ENCODE assay signal across 8 cellular contexts in the genomic region with DNA sequence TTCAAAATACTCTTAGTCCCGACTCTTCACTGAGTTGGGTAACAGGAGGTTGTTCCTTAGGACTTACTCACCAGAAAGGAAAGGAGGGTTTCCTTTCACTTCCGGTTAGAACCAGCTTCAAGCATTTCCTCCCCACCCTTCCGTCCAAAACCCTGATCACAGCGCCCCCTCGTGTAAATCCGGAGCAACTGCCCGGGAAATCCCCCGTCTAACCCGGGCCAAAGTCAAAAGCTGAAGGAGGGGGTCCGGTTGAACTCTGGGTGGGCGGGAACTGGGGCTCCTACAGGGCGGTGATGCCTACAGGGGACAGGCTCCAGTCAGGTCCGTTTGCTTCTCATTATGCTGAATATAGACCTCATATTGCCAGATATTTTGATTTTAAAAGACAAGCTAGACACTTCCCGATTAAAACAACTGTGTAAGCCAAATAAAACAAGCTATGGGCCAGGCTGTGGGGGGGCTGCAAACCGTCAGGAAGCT. TPM values are rescaled to one million over a fixed set of nuclear protein-coding genes. Genes with fewer than 3 reads are reported as not detected.
A peak's percentile ranks its signal among the peaks of the same experiment; 100 is the strongest.
DNase-seq lines count a peak whose midpoint lies in the region; ATAC-seq and TF ChIP-seq lines count a peak whose summit lies in the region.

No MANE protein-coding gene starts in this region.

- H4K5ac ChIP-seq in IMR-90 (ENCODE audit: low read depth, low read length), result peak overlapping the region; percentile 67

- no peak for TF ChIP-seq POLR2A in IMR-90 (IDR thresholded peaks at IDR 0.05; ENCODE audit: low read depth, low read length)

- H3K79me2 ChIP-seq in neural cell (replicated peaks; ENCODE audit: insufficient read depth, low read length), result no peaks in the 10 kb centered on the region

- peaks cover 5% of the 10 kb centered on the region for H3K4me1 ChIP-seq in IMR-90 (ENCODE audit: control insufficient read depth, insufficient read depth, low read length)
- H3K4me1 ChIP-seq in Panc1 (ENCODE audit: control insufficient read depth, insufficient read depth, low read length), result peaks cover 15% of the 10 kb centered on the region; the same call in 1 of the 2 replicates

- H3K14ac ChIP-seq in IMR-90 (replicated peaks; ENCODE audit: low read depth, low read length), result no peak overlapping the region

- H3K9me2 ChIP-seq in neural cell (ENCODE audit: insufficient read depth, low read length), result no peaks in the 10 kb centered on the region

- 0 out of 3 replicates have a peak overlapping the region, but pooled peaks have one; percentile 34 for H2BK15ac ChIP-seq in IMR-90 (ENCODE audit: low read depth, low read length)

- H4K20me1 ChIP-seq in IMR-90 (ENCODE audit: insufficient read depth, low read length) (no peaks in the 10 kb centered on the region), neural cell (ENCODE audit: insufficient read depth) (no peaks in the 10 kb centered on the region)

- H3K27me3 ChIP-seq in IMR-90 (ENCODE audit: control insufficient read depth, insufficient read depth, low read length), result no peaks in the 10 kb centered on the region
- no peaks in the 10 kb centered on the region for H3K27me3 ChIP-seq in Panc1 (ENCODE audit: control insufficient read depth, insufficient read depth, low read length)
- H3K27me3 ChIP-seq in neural cell (ENCODE audit: insufficient read depth, low read depth, low read length), result no peaks in the 10 kb centered on the region

- H3K9ac ChIP-seq in IMR-90 (ENCODE audit: low read depth, low read length), result no peak overlapping the region
- no peak overlapping the region for H3K9ac ChIP-seq in neural cell (ENCODE audit: low read length)

- peak overlapping the region; percentile 48; the same call in 1 of the 2 replicates for H4K91ac ChIP-seq in IMR-90 (ENCODE audit: insufficient read depth, low read depth, low read length)

- no peaks in the 10 kb centered on the region for H3K36me3 Mint-ChIP-seq in activated T-cell treated with anti-CD3 and anti-CD28 coated beads, Interleukin-2, amount 50 U/mL, for 24 hours (ENCODE audit: low read depth)

- peak overlapping the region; percentile 68 for H3K4me2 ChIP-seq in IMR-90 (ENCODE audit: low read depth, low read length)
- no peak overlapping the region for H3K4me2 ChIP-seq in neural cell (ENCODE audit: low read length)

- no peak overlapping the region for H3K27ac Mint-ChIP-seq in activated T-cell treated with anti-CD3 and anti-CD28 coated beads, Interleukin-2, amount 50 U/mL, for 24 hours

- TF ChIP-seq RAD21 in IMR-90 (IDR thresholded peaks at IDR 0.05; ENCODE audit: low read length) (peak; percentile 49), neural cell (conservative IDR thresholded peaks at IDR 0.05) (peak; percentile 48)

- H3F3A ChIP-seq in neural cell (ENCODE audit: insufficient read depth, low read length, poor library complexity, severe bottlenecking), result no peaks in the 10 kb centered on the region

- peak; percentile 71 for TF ChIP-seq CTCF in IMR-90 (conservative IDR thresholded peaks at IDR 0.05; ENCODE audit: low read depth, low read length)
- TF ChIP-seq CTCF in Panc1 (IDR thresholded peaks at IDR 0.05), result peak; percentile 88
- TF ChIP-seq CTCF in fibroblast of mammary gland (conservative IDR thresholded peaks at IDR 0.05; ENCODE audit: control insufficient read depth, insufficient read depth, low read depth, low read length), result peak; percentile 91
- peak; percentile 55 for TF ChIP-seq CTCF in neural cell (IDR thresholded peaks at IDR 0.05; ENCODE audit: poor library complexity, severe bottlenecking)

- H3K36me3 ChIP-seq in IMR-90 (ENCODE audit: control insufficient read depth, insufficient read depth, low read length) (no peaks in the 10 kb centered on the region), Panc1 (ENCODE audit: control insufficient read depth, insufficient read depth, low read length) (no peaks in the 10 kb centered on the region), neural cell (ENCODE audit: insufficient read depth, low read length) (no peaks in the 10 kb centered on the region)

- TF ChIP-seq EP300 in neural cell (conservative IDR thresholded peaks at IDR 0.05; ENCODE audit: poor library complexity, severe bottlenecking), result no peak

- peak overlapping the region; percentile 66 for H3K18ac ChIP-seq in IMR-90 (ENCODE audit: low read depth, low read length)

- no peaks in the 10 kb centered on the region for H3K27me3 Mint-ChIP-seq in activated T-cell treated with anti-CD3 and anti-CD28 coated beads, Interleukin-2, amount 50 U/mL, for 24 hours

- no peak overlapping the region for H3K23ac ChIP-seq in IMR-90 (ENCODE audit: low read depth, low read length)

- no peaks in the 10 kb centered on the region for H3K9me3 Mint-ChIP-seq in activated T-cell treated with anti-CD3 and anti-CD28 coated beads, Interleukin-2, amount 50 U/mL, for 24 hours

- H3K4me3 Mint-ChIP-seq in activated T-cell treated with anti-CD3 and anti-CD28 coated beads, Interleukin-2, amount 50 U/mL, for 24 hours, result peak overlapping the region; percentile 44

- no peaks in the 10 kb centered on the region for H3K9me3 ChIP-seq in IMR-90 (ENCODE audit: control insufficient read depth, insufficient read depth, low read length)
- H3K9me3 ChIP-seq in Panc1 (ENCODE audit: control insufficient read depth, insufficient read depth, low read depth, low read length), result no peaks in the 10 kb centered on the region
- no peaks in the 10 kb centered on the region for H3K9me3 ChIP-seq in neural cell (ENCODE audit: low read length)

- H3K4me3 ChIP-seq in IMR-90 (ENCODE audit: insufficient read depth, low read depth, low read length) (no peak overlapping the region), Panc1 (ENCODE audit: low read depth in 2 of 2, low read length in 2 of 2) (peak overlapping the region in 1 of 2 experiments; percentile 28; a peak in 1 of 4 replicates), fibroblast of mammary gland (ENCODE audit: control insufficient read depth, low read depth, low read length) (peak overlapping the region; percentile 25), neural cell (ENCODE audit: low read length) (no peak overlapping the region)

- 0 out of 2 replicates have a peak overlapping the region, but pooled peaks have one; percentile 48 for H2BK20ac ChIP-seq in IMR-90 (ENCODE audit: low read depth, low read length)

- ATAC-seq in GM21529 (IDR thresholded peaks at IDR 0.05; ENCODE audit: unreplicated experiment) (peak; percentile 85), IMR-90 (ENCODE audit: low read depth) (peak; percentile 70), Panc1 (peak; percentile 80)
- peak; percentile 86 for ATAC-seq in stimulated activated naive CD8-positive, alpha-beta T cell treated with anti-CD3 and anti-CD28 coated beads, Interleukin-15, Interleukin-2, amounts not matched to agents 100 U/mL and 50 U/mL, for 24 hours

- H3K56ac ChIP-seq in IMR-90 (ENCODE audit: extremely low read depth, insufficient read depth, low read length), result no peak overlapping the region

- H2AK9ac ChIP-seq in IMR-90 (replicated peaks; ENCODE audit: low read depth, low read length, poor library complexity), result no peak overlapping the region

- CTCF ChIA-PET in IMR-90 (lab: Yijun Ruan, JAX), result interaction anchor here (0.6 to 1.8 kb wide), 13 partner anchors 10 to 613 kb away, joined by 3 to 11 read pairs (median 3); a partner anchor contains a TSS
- CTCF ChIA-PET in Panc1 (lab: Charles Lee), result interaction anchor here (0.5 to 1.3 kb wide), 11 partner anchors 9 to 655 kb away, joined by 3 to 15 read pairs (median 5); a partner anchor contains a TSS

- dilution Hi-C loops in IMR-90 (cut with HindIII; ENCODE audit: low sequenced_read_pairs, unreplicated experiment), result no loop called here

- H2AK5ac ChIP-seq in IMR-90 (ENCODE audit: low read depth, low read length), result no peak overlapping the region

- no CpG with 5 or more reads among the region's 15 CpGs for WGBS in IMR-90 (ENCODE audit: extremely low coverage in 2 of 2, insufficient read length in 1 of 2), 2 experiments

- peak overlapping the region; percentile 71; the same call in 1 of the 2 replicates for H2BK120ac ChIP-seq in IMR-90 (ENCODE audit: low read depth, low read length)

- peak overlapping the region; percentile 31 for H2BK5ac ChIP-seq in IMR-90 (ENCODE audit: low read depth, low read length, poor library complexity, severe bottlenecking)

- H3K27ac ChIP-seq in IMR-90 (ENCODE audit: insufficient read depth, low read length) (0 out of 2 replicates have a peak overlapping the region, but pooled peaks have one; percentile 26), Panc1 (ENCODE audit: low read length) (peak overlapping the region; percentile 7; the same call in 1 of the 2 replicates), neural cell (ENCODE audit: low read length) (no peak overlapping the region)

- peak overlapping the region; percentile 34 for H3K4ac ChIP-seq in IMR-90 (ENCODE audit: low read depth, low read length)

- peak overlapping the region; percentile 69 to 80 for H4K8ac ChIP-seq in IMR-90 (ENCODE audit: low read depth in 2 of 2, low read length in 2 of 2)

- in situ Hi-C loops in IMR-90 (cut with MboI; ENCODE audit: low sequenced_read_pairs) (no loop called here), Panc1 (cut with HindIII; ENCODE audit: low pct_unique_long_range_greater_than_20kb, low sequenced_read_pairs) (no loop called here)

- peak; percentile 36 for DNase-seq in DMS114 treated with DMSO at 0.1 percent for 48 hours (lab: John Stamatoyannopoulos, UW; ENCODE audit: unreplicated experiment)
- peak; percentile 88 for DNase-seq in IMR-90
- peak; percentile 36 for DNase-seq in Panc1 (ENCODE audit: low read depth, low spot score)
- peak; percentile 82 for DNase-seq in activated T-cell treated with anti-CD3 and anti-CD28 coated beads, Interleukin-2, amount 50 U/mL, for 24 hours
- peak; percentile 95 for DNase-seq in fibroblast of mammary gland (ENCODE audit: low read depth)
- DNase-seq in stimulated activated naive CD8-positive, alpha-beta T cell treated with anti-CD3 and anti-CD28 coated beads, Interleukin-15, Interleukin-2, amounts not matched to agents 100 U/mL and 50 U/mL, for 24 hours, result peak; percentile 82

- H2AFZ ChIP-seq in IMR-90 (replicated peaks; ENCODE audit: low read length, poor library complexity) (peak overlapping the region; percentile 36), neural cell (ENCODE audit: low read depth, low read length) (no peak overlapping the region)

- H3K9me1 ChIP-seq in IMR-90 (ENCODE audit: insufficient read depth, low read length), result peaks cover 4% of the 10 kb centered on the region

- BruUV-seq in IMR-90 (replicated peaks; lab: Mats Ljungman, UMichigan) (no TSS peak), Panc1 (replicated peaks; lab: Mats Ljungman, UMichigan) (no TSS peak)

- intact Hi-C loops in IMR-90 (cut with micrococcal nuclease), result loop anchor here (1.0 kb wide), 1 partner anchor 43 kb away; a partner anchor contains a TSS
- intact Hi-C loops in Panc1 (cut with micrococcal nuclease; ENCODE audit: unreplicated experiment), result loop anchor here (5.0 kb wide), 1 partner anchor 41 kb away; a partner anchor contains a TSS

- no peaks in the 10 kb centered on the region for H3K79me1 ChIP-seq in IMR-90 (ENCODE audit: low read depth in 1 of 2, low read length in 2 of 2)

- H3K4me1 Mint-ChIP-seq in activated T-cell treated with anti-CD3 and anti-CD28 coated beads, Interleukin-2, amount 50 U/mL, for 24 hours (ENCODE audit: low read depth), result peaks cover 10% of the 10 kb centered on the region

- POLR2A ChIA-PET in IMR-90 (lab: Charles Lee; ENCODE audit: unreplicated experiment), result no interaction called here
- POLR2A ChIA-PET in Panc1 (lab: Charles Lee), result interaction anchor here (0.6 kb wide), 2 partner anchors 22 to 40 kb away, joined by 3 to 14 read pairs; no protein-coding TSS in a partner anchor

RNA-seq across cellular contexts. Expression of a gene that starts 15.0 kb away (rescaled TPM):
- total RNA-seq in IMR-90 (2012; rRNA removed) (0.36 and 0.56 TPM in 2 replicates), Panc1 (2021; ENCODE audit: unreplicated experiment) (10.1 TPM)
- polyA plus RNA-seq in IMR-90 (2012; rRNA removed) (2.6 TPM in 2 replicates), neural cell (2.1 TPM in 1 of 2 replicates, not detected in the other)
- polyA plus RNA-seq in IMR-90 (2012; cell fraction: cytosol; rRNA removed), result 0.71 and 3.2 TPM in 2 replicates
- 8.2 and 12.5 TPM in 2 replicates for polyA plus RNA-seq in IMR-90 (2012; cell fraction: nucleus; rRNA removed; ENCODE audit: low replicate concordance)
- 7.6 TPM for polyA plus RNA-seq in Panc1 (2012; ENCODE audit: insufficient read length)
- not detected in 2 replicates for polyA minus RNA-seq in neural cell

RNA-seq across cellular contexts. Expression of a gene that starts 43.0 kb away (rescaled TPM):
- total RNA-seq in IMR-90 (2012; rRNA removed), result under 0.01 and 0.18 TPM in 2 replicates
- 0.06 and 0.07 TPM in 2 replicates for polyA plus RNA-seq in IMR-90 (2012; rRNA removed)
- polyA plus RNA-seq in IMR-90 (2012; cell fraction: cytosol; rRNA removed), result 0.05 and 0.08 TPM in 2 replicates
- 0.03 and 0.05 TPM in 2 replicates for polyA plus RNA-seq in IMR-90 (2012; cell fraction: nucleus; rRNA removed; ENCODE audit: low replicate concordance)
- 3.9 TPM for total RNA-seq in Panc1 (2021; ENCODE audit: unreplicated experiment)
- polyA plus RNA-seq in Panc1 (2012; ENCODE audit: insufficient read length), result 5.5 TPM
- 0.42 and 0.88 TPM in 2 replicates for polyA plus RNA-seq in neural cell
- 0.73 and 0.81 TPM in 2 replicates for polyA minus RNA-seq in neural cell

RNA-seq across cellular contexts. Expression of a gene that starts 53.6 kb away (rescaled TPM):
- 0.18 and 0.28 TPM in 2 replicates for total RNA-seq in IMR-90 (2012; rRNA removed)
- 0.55 and 0.72 TPM in 2 replicates for polyA plus RNA-seq in IMR-90 (2012; rRNA removed)
- polyA plus RNA-seq in IMR-90 (2012; cell fraction: cytosol; rRNA removed), result 0.05 and 0.16 TPM in 2 replicates
- 0.09 and 0.33 TPM in 2 replicates for polyA plus RNA-seq in IMR-90 (2012; cell fraction: nucleus; rRNA removed; ENCODE audit: low replicate concordance)
- 0.74 TPM for total RNA-seq in Panc1 (2021; ENCODE audit: unreplicated experiment)
- polyA plus RNA-seq in Panc1 (2012; ENCODE audit: insufficient read length), result 0.30 TPM
- polyA plus RNA-seq in neural cell, result 2.9 and 4.2 TPM in 2 replicates
- polyA minus RNA-seq in neural cell, result 3.4 and 4.5 TPM in 2 replicates

Comparison
In these comparisons a context has a peak if more than half of its experiments do, and no peak if none do; other contexts are left out.
1. DNase-seq: peak in every context shown above with its lines; median percentile 95 in fibroblast of mammary gland; 88 in IMR-90; 82 in activated T-cell treated with anti-CD3 and anti-CD28 coated beads, Interleukin-2, amount 50 U/mL, for 24 hours; 82 in stimulated activated naive CD8-positive, alpha-beta T cell treated with anti-CD3 and anti-CD28 coated beads, Interleukin-15, Interleukin-2, amounts not matched to agents 100 U/mL and 50 U/mL, for 24 hours; 36 in DMS114 treated with DMSO at 0.1 percent for 48 hours; 36 in Panc1.